35 cellular contexts compared by ENCODE assay signal in genomic region chr2:167787562-167787961, GRCh38.
"Had no signal": no experiment of that assay in that cellular context is flagged by ENCODE, and none has a peak within 500 bp of the region (broad histone marks: within the 10 kb centered on the region; RNA-seq: fewer than 3 reads in every experiment).

No MANE protein-coding gene starts in this region.

- H3K27me3 ChIP-seq: adrenal gland, cardiac muscle cell had no signal

- H3K36me3 Mint-ChIP-seq: activated CD4-positive, alpha-beta memory T cell treated with anti-CD3 and anti-CD28 coated beads for 36 hours; activated naive CD4-positive, alpha-beta T cell treated with anti-CD3 and anti-CD28 coated beads, Interleukin-2, amount 50 U/mL, for 72 hours; activated naive CD8-positive, alpha-beta T cell treated with anti-CD3 and anti-CD28 coated beads for 36 hours; brain had no signal

- H3K4me3 Mint-ChIP-seq: activated B cell treated with CpG ODN at 0.5 μM for 24 hours; activated CD4-positive, alpha-beta memory T cell treated with anti-CD3 and anti-CD28 coated beads for 36 hours; activated CD4-positive, alpha-beta T cell treated with anti-CD3 and anti-CD28 coated beads, Interleukin-2, amount 10 ng/mL, durations not matched to agents 24 days and 14 days; activated CD8-positive, alpha-beta T cell treated with anti-CD3 and anti-CD28 coated beads for 36 hours; activated naive CD4-positive, alpha-beta T cell treated with anti-CD3 and anti-CD28 coated beads for 36 hours; activated naive CD8-positive, alpha-beta T cell treated with anti-CD3 and anti-CD28 coated beads for 36 hours; activated T-cell treated with anti-CD3 and anti-CD28 coated beads, Interleukin-2, amount 50 U/mL, for 4 hours; activated T-cell treated with anti-CD3 and anti-CD28 coated beads, Interleukin-2, amount 50 U/mL, for 72 hours; activated T-helper 1 cell treated with anti-CD3 and anti-CD28 coated beads, Interleukin-12 subunit alpha, Interleukin-12 subunit beta, Interleukin-2, Interleukin-4 antibody, amounts not matched to agents 30 ng/mL and 10 ng/mL and 1 ng/mL, durations not matched to agents 14 hours and 24 hours and 36 hours; activated T-helper 17 cell treated with anti-CD3 and anti-CD28 coated beads, Interleukin-2, amount 50 U/mL, for 72 hours; brain; T-helper 1 cell treated with Interleukin-12 subunit alpha and Interleukin-12 subunit beta and Interleukin-4 antibody, amounts not matched to agents 30 μg/mL and 1 μg/mL, for 36 hours; T-helper 2 cell treated with Interferon-gamma antibody and Interleukin-4, amounts not matched to agents 5 μg/mL and 100 μg/mL, for 36 hours had no signal

- H3K27me3 Mint-ChIP-seq: activated CD4-positive, alpha-beta T cell treated with anti-CD3 and anti-CD28 coated beads, Interleukin-2, amount 10 ng/mL, durations not matched to agents 24 days and 14 days; activated naive CD8-positive, alpha-beta T cell treated with anti-CD3 and anti-CD28 coated beads for 36 hours; brain had no signal

- H3K4me1 Mint-ChIP-seq: activated B cell treated with CpG ODN at 0.5 μM for 24 hours; activated CD4-positive, alpha-beta T cell treated with anti-CD3 and anti-CD28 coated beads, Interleukin-2, amount 10 ng/mL, durations not matched to agents 24 days and 14 days; activated naive CD8-positive, alpha-beta T cell treated with anti-CD3 and anti-CD28 coated beads for 36 hours; activated T-helper 17 cell treated with anti-CD3 and anti-CD28 coated beads, Interleukin-2, amount 50 U/mL, for 72 hours had no signal

- H3K27ac ChIP-seq: adrenal gland, cardiac muscle cell, VCaP had no signal

- H3K9me3 ChIP-seq: adrenal gland had no signal

- H3K4me1 ChIP-seq: adrenal gland had no signal

- ATAC-seq: activated CD8-positive, alpha-beta T cell treated with anti-CD3 and anti-CD28 coated beads for 36 hours; activated naive CD4-positive, alpha-beta T cell treated with anti-CD3 and anti-CD28 coated beads, Interleukin-2, amount 50 U/mL, for 72 hours; activated T-cell treated with anti-CD3 and anti-CD28 coated beads, Interleukin-2, amount 50 U/mL, for 4 hours; activated T-cell treated with anti-CD3 and anti-CD28 coated beads, Interleukin-2, amount 50 U/mL, for 72 hours; activated T-helper 17 cell treated with anti-CD3 and anti-CD28 coated beads, Interleukin-2, amount 50 U/mL, for 72 hours had no signal

- H3K4me3 ChIP-seq: adrenal gland, cardiac muscle cell had no signal

- H3K27ac Mint-ChIP-seq: activated B cell treated with CpG ODN at 0.5 μM for 24 hours; activated CD4-positive, alpha-beta memory T cell treated with anti-CD3 and anti-CD28 coated beads for 36 hours; activated CD4-positive, alpha-beta T cell treated with anti-CD3 and anti-CD28 coated beads, Interleukin-2, amount 10 ng/mL, durations not matched to agents 24 days and 14 days; activated CD8-positive, alpha-beta T cell treated with anti-CD3 and anti-CD28 coated beads for 36 hours; activated naive CD4-positive, alpha-beta T cell treated with anti-CD3 and anti-CD28 coated beads for 36 hours; activated naive CD4-positive, alpha-beta T cell treated with anti-CD3 and anti-CD28 coated beads, Interleukin-2, amount 50 U/mL, for 72 hours; activated naive CD8-positive, alpha-beta T cell treated with anti-CD3 and anti-CD28 coated beads for 36 hours; activated T-cell treated with anti-CD3 and anti-CD28 coated beads, Interleukin-2, amount 50 U/mL, for 72 hours; activated T-helper 1 cell treated with anti-CD3 and anti-CD28 coated beads, Interleukin-12 subunit alpha, Interleukin-12 subunit beta, Interleukin-2, Interleukin-4 antibody, amounts not matched to agents 30 ng/mL and 10 ng/mL and 1 ng/mL, durations not matched to agents 14 hours and 24 hours and 36 hours; activated T-helper 17 cell treated with anti-CD3 and anti-CD28 coated beads, Interleukin-2, amount 50 U/mL, for 72 hours; brain; T-helper 1 cell treated with Interleukin-12 subunit alpha and Interleukin-12 subunit beta and Interleukin-4 antibody, amounts not matched to agents 30 μg/mL and 1 μg/mL, for 36 hours; T-helper 2 cell treated with Interferon-gamma antibody and Interleukin-4, amounts not matched to agents 5 μg/mL and 100 μg/mL, for 36 hours had no signal

- H3K36me3 ChIP-seq: adrenal gland, cardiac muscle cell had no signal

- DNase-seq: activated B cell treated with CpG ODN at 0.5 μM for 24 hours; activated CD4-positive, alpha-beta memory T cell treated with anti-CD3 and anti-CD28 coated beads for 36 hours; activated CD4-positive, alpha-beta T cell treated with anti-CD3 and anti-CD28 coated beads for 4 hours; activated CD4-positive, alpha-beta T cell treated with anti-CD3 and anti-CD28 coated beads, Interleukin-2, amount 10 ng/mL, durations not matched to agents 24 days and 14 days; activated CD4-positive, alpha-beta T cell treated with anti-CD3 and anti-CD28 coated beads, Interleukin-2, amount 50 U/mL, for 1 hour; activated CD4-positive, alpha-beta T cell treated with anti-CD3 and anti-CD28 coated beads, Interleukin-2, amount 50 U/mL, for 4 hours; activated CD4-positive, CD25-positive, alpha-beta regulatory T cell treated with anti-CD3 and anti-CD28 coated beads, Interleukin-2, amount 50 U/mL, for 72 hours; activated CD8-positive, alpha-beta memory T cell treated with anti-CD3 and anti-CD28 coated beads, Interleukin-2, amount 50 U/mL, for 4 hours; activated CD8-positive, alpha-beta T cell treated with anti-CD3 and anti-CD28 coated beads for 36 hours; activated effector memory CD4-positive, alpha-beta T cell treated with anti-CD3 and anti-CD28 coated beads, Interleukin-2, amount 50 U/mL, for 16 hours; activated gamma-delta T cell treated with Interleukin-2 at 50 U/mL for 16 hours; activated naive CD4-positive, alpha-beta T cell; activated naive CD4-positive, alpha-beta T cell treated with anti-CD3 and anti-CD28 coated beads for 36 hours; activated naive CD4-positive, alpha-beta T cell treated with anti-CD3 and anti-CD28 coated beads, Interleukin-2, amount 50 U/mL, for 16 hours; activated naive CD8-positive, alpha-beta T cell treated with anti-CD3 and anti-CD28 coated beads for 36 hours; activated T-cell treated with anti-CD3 and anti-CD28 coated beads for 4 hours; activated T-cell treated with anti-CD3 and anti-CD28 coated beads, Interleukin-2, amount 50 U/mL, for 1 hour; activated T-cell treated with anti-CD3 and anti-CD28 coated beads, Interleukin-2, amount 50 U/mL, for 4 hours; activated T-cell treated with anti-CD3 and anti-CD28 coated beads, Interleukin-2, amount 50 U/mL, for 72 hours; adrenal gland; amniotic stem cell; aorta; central memory CD4-positive, alpha-beta T cell; SW 1271; T-helper 1 cell; T-helper 2 cell; T-helper 9 cell had no signal

- H3K9me3 Mint-ChIP-seq: activated B cell treated with CpG ODN at 0.5 μM for 24 hours; activated CD4-positive, alpha-beta memory T cell treated with anti-CD3 and anti-CD28 coated beads for 36 hours; activated CD4-positive, alpha-beta T cell treated with anti-CD3 and anti-CD28 coated beads, Interleukin-2, amount 10 ng/mL, durations not matched to agents 24 days and 14 days; activated CD8-positive, alpha-beta T cell treated with anti-CD3 and anti-CD28 coated beads for 36 hours; activated naive CD4-positive, alpha-beta T cell treated with anti-CD3 and anti-CD28 coated beads for 36 hours; activated naive CD8-positive, alpha-beta T cell treated with anti-CD3 and anti-CD28 coated beads for 36 hours; activated T-cell treated with anti-CD3 and anti-CD28 coated beads, Interleukin-2, amount 50 U/mL, for 4 hours; activated T-helper 1 cell treated with anti-CD3 and anti-CD28 coated beads, Interleukin-12 subunit alpha, Interleukin-12 subunit beta, Interleukin-2, Interleukin-4 antibody, amounts not matched to agents 30 ng/mL and 10 ng/mL and 1 ng/mL, durations not matched to agents 14 hours and 24 hours and 36 hours; activated T-helper 17 cell treated with anti-CD3 and anti-CD28 coated beads, Interleukin-2, amount 50 U/mL, for 72 hours; T-helper 1 cell treated with Interleukin-12 subunit alpha and Interleukin-12 subunit beta and Interleukin-4 antibody, amounts not matched to agents 30 μg/mL and 1 μg/mL, for 36 hours; T-helper 2 cell treated with Interferon-gamma antibody and Interleukin-4, amounts not matched to agents 5 μg/mL and 100 μg/mL, for 36 hours had no signal
